In genomic region chr2:169006665-169007064, GRCh38 we compare ENCODE assay signal across 36 cellular contexts. TPM values are rescaled to one million over a fixed set of nuclear protein-coding genes. Genes with fewer than 3 reads are reported as not detected.
"Had no signal": no experiment of that assay in that cellular context is flagged by ENCODE, and none has a peak within 500 bp of the region (broad histone marks: within the 10 kb centered on the region; RNA-seq: fewer than 3 reads in every experiment).

No MANE protein-coding gene starts in this region.

- ATAC-seq: activated CD8-positive, alpha-beta T cell treated with anti-CD3 and anti-CD28 coated beads for 36 hours; activated naive CD4-positive, alpha-beta T cell treated with anti-CD3 and anti-CD28 coated beads, Interleukin-2, amount 50 U/mL, for 72 hours; activated T-cell treated with anti-CD3 and anti-CD28 coated beads, Interleukin-2, amount 50 U/mL, for 4 hours; activated T-cell treated with anti-CD3 and anti-CD28 coated beads, Interleukin-2, amount 50 U/mL, for 72 hours; activated T-helper 17 cell treated with anti-CD3 and anti-CD28 coated beads, Interleukin-2, amount 50 U/mL, for 72 hours; body of pancreas had no signal

- H3K27ac ChIP-seq: adrenal gland, body of pancreas, brain microvascular endothelial cell, breast epithelium, VCaP had no signal

- H3K4me3 ChIP-seq: adrenal gland, body of pancreas, breast epithelium had no signal

- H3K27me3 ChIP-seq: adrenal gland, body of pancreas, brain microvascular endothelial cell, breast epithelium had no signal

- H3K36me3 ChIP-seq: adrenal gland, brain microvascular endothelial cell, breast epithelium had no signal

- FAIRE-seq: astrocyte, TTC549 had no signal

- H3K9me3 ChIP-seq: adrenal gland, body of pancreas, breast epithelium had no signal

- DNase-seq: activated B cell treated with CpG ODN at 0.5 μM for 24 hours; activated CD4-positive, alpha-beta memory T cell treated with anti-CD3 and anti-CD28 coated beads for 36 hours; activated CD4-positive, alpha-beta T cell treated with anti-CD3 and anti-CD28 coated beads for 4 hours; activated CD4-positive, alpha-beta T cell treated with anti-CD3 and anti-CD28 coated beads, Interleukin-2, amount 10 ng/mL, durations not matched to agents 24 days and 14 days; activated CD4-positive, alpha-beta T cell treated with anti-CD3 and anti-CD28 coated beads, Interleukin-2, amount 50 U/mL, for 1 hour; activated CD4-positive, alpha-beta T cell treated with anti-CD3 and anti-CD28 coated beads, Interleukin-2, amount 50 U/mL, for 4 hours; activated CD4-positive, CD25-positive, alpha-beta regulatory T cell treated with anti-CD3 and anti-CD28 coated beads, Interleukin-2, amount 50 U/mL, for 72 hours; activated CD8-positive, alpha-beta memory T cell treated with anti-CD3 and anti-CD28 coated beads, Interleukin-2, amount 50 U/mL, for 4 hours; activated CD8-positive, alpha-beta T cell treated with anti-CD3 and anti-CD28 coated beads for 36 hours; activated effector memory CD4-positive, alpha-beta T cell treated with anti-CD3 and anti-CD28 coated beads, Interleukin-2, amount 50 U/mL, for 16 hours; activated gamma-delta T cell treated with Interleukin-2 at 50 U/mL for 16 hours; activated naive CD4-positive, alpha-beta T cell; activated naive CD4-positive, alpha-beta T cell treated with anti-CD3 and anti-CD28 coated beads for 36 hours; activated naive CD4-positive, alpha-beta T cell treated with anti-CD3 and anti-CD28 coated beads, Interleukin-2, amount 50 U/mL, for 16 hours; activated naive CD8-positive, alpha-beta T cell treated with anti-CD3 and anti-CD28 coated beads for 36 hours; activated T-cell treated with anti-CD3 and anti-CD28 coated beads for 4 hours; activated T-cell treated with anti-CD3 and anti-CD28 coated beads, Interleukin-2, amount 50 U/mL, for 1 hour; activated T-cell treated with anti-CD3 and anti-CD28 coated beads, Interleukin-2, amount 50 U/mL, for 4 hours; activated T-cell treated with anti-CD3 and anti-CD28 coated beads, Interleukin-2, amount 50 U/mL, for 72 hours; adrenal gland; amniotic stem cell; aorta; body of pancreas; brain microvascular endothelial cell; central memory CD4-positive, alpha-beta T cell; T-helper 1 cell; T-helper 2 cell; T-helper 9 cell had no signal

- H3K4me1 ChIP-seq: adrenal gland, breast epithelium had no signal

RNA-seq across cellular contexts. Expression of gene ABCB11, which starts 24.5 kb away (rescaled TPM):
- total RNA-seq: activated B cell treated with CpG ODN at 0.5 μM for 24 hours; activated CD4-positive, alpha-beta memory T cell treated with anti-CD3 and anti-CD28 coated beads for 36 hours; activated CD4-positive, alpha-beta T cell treated with anti-CD3 and anti-CD28 coated beads, Interleukin-2, amount 10 ng/mL, durations not matched to agents 24 days and 14 days; activated CD8-positive, alpha-beta memory T cell treated with anti-CD3 and anti-CD28 coated beads for 36 hours; activated CD8-positive, alpha-beta T cell treated with anti-CD3 and anti-CD28 coated beads for 36 hours; activated naive CD4-positive, alpha-beta T cell treated with anti-CD3 and anti-CD28 coated beads for 36 hours; activated naive CD4-positive, alpha-beta T cell treated with anti-CD3 and anti-CD28 coated beads, Interleukin-2, amount 50 U/mL, for 72 hours; activated naive CD8-positive, alpha-beta T cell treated with anti-CD3 and anti-CD28 coated beads for 36 hours; activated T-cell treated with anti-CD3 and anti-CD28 coated beads, Interleukin-2, amount 50 U/mL, for 4 hours; activated T-cell treated with anti-CD3 and anti-CD28 coated beads, Interleukin-2, amount 50 U/mL, for 72 hours; activated T-helper 1 cell treated with anti-CD3 and anti-CD28 coated beads, Interleukin-12 subunit alpha, Interleukin-12 subunit beta, Interleukin-2, Interleukin-4 antibody, amounts not matched to agents 30 ng/mL and 10 ng/mL and 1 ng/mL, durations not matched to agents 14 hours and 24 hours and 36 hours; activated T-helper 17 cell treated with anti-CD3 and anti-CD28 coated beads, Interleukin-2, amount 50 U/mL, for 72 hours had no signal
